Comparison of ENCODE assay signal across 1 cellular context in genomic region chr22:19431641-19432091, GRCh38.
TF ChIP-seq lines count a peak whose summit lies in the region.

Gene HIRA, minus strand, starts transcription at chr22:19431733. Its CDS starts 257 bp downstream, at chr22:19431476.

TF ChIP-seq in K562, 482 proteins besides CTCF, POLR2A, EP300 and RAD21 (continued from another document and continues in another):
- TF ChIP-seq CLOCK (CRISPR knock-in tag; IDR thresholded peaks at IDR 0.05; ENCODE audit: borderline replicate concordance) (peak; percentile 60; the same call in 1 of the 2 replicates), TBP (optimal IDR thresholded peaks at IDR 0.05; ENCODE audit: low read depth, low read length) (no peak), POLR2AphosphoS2 (IDR thresholded peaks at IDR 0.05; ENCODE audit: low read length) (no peak), TAF15 (IDR thresholded peaks at IDR 0.05; ENCODE audit: low read depth, low read length) (no peak), CBFB (CRISPR knock-in tag; IDR thresholded peaks at IDR 0.05) (no peak), ZC3H11A (IDR thresholded peaks at IDR 0.05; ENCODE audit: low read depth, low read length) (peak; percentile 98), GTF2A2 (tag; IDR thresholded peaks at IDR 0.05) (peak; percentile 89), ZBTB9 (CRISPR knock-in tag; IDR thresholded peaks at IDR 0.05) (peak; percentile 85), MXD1 (CRISPR knock-in tag; IDR thresholded peaks at IDR 0.05; ENCODE audit: borderline replicate concordance, poor library complexity, severe bottlenecking) (peak; percentile 87), UBTF (IDR thresholded peaks at IDR 0.05; ENCODE audit: borderline replicate concordance in 1 of 2, low read depth in 2 of 2, low read length in 2 of 2) (no peak), ERF (CRISPR knock-in tag; IDR thresholded peaks at IDR 0.05) (peak; percentile 98), C11orf30 (IDR thresholded peaks at IDR 0.05; ENCODE audit: low read depth) (no peak), ZNF583 (CRISPR knock-in tag; IDR thresholded peaks at IDR 0.05) (peak; percentile 86), DNMT1 (IDR thresholded peaks at IDR 0.05) (no peak), SP1 (CRISPR knock-in tag; IDR thresholded peaks at IDR 0.05) (no peak), ZEB2 (IDR thresholded peaks at IDR 0.05) (no peak), RFX7 (CRISPR knock-in tag; IDR thresholded peaks at IDR 0.05) (no peak), CGGBP1 (CRISPR knock-in tag; IDR thresholded peaks at IDR 0.05) (peak; percentile 95), SLC30A9 (CRISPR knock-in tag; IDR thresholded peaks at IDR 0.05) (peak; percentile 83; the same call in 1 of the 2 replicates), HOXB6 (CRISPR knock-in tag; IDR thresholded peaks at IDR 0.05; ENCODE audit: borderline replicate concordance) (no peak), ETV6 (IDR thresholded peaks at IDR 0.05; ENCODE audit: borderline replicate concordance in 1 of 2, low read depth in 2 of 2, low read length in 1 of 2) (peak in 1 of 2 experiments; percentile 48; a peak in 1 of 4 replicates), ETV6 (CRISPR knock-in tag; IDR thresholded peaks at IDR 0.05; ENCODE audit: borderline replicate concordance) (no peak), SPI1 (IDR thresholded peaks at IDR 0.05; ENCODE audit: borderline replicate concordance, low read depth, low read length) (no peak), KLF13 (tag; IDR thresholded peaks at IDR 0.05; ENCODE audit: borderline replicate concordance, low read depth) (peak; percentile 89), ZNF668 (CRISPR knock-in tag; IDR thresholded peaks at IDR 0.05) (no peak), ZNF586 (CRISPR knock-in tag; conservative IDR thresholded peaks at IDR 0.05) (0 out of 2 replicates have a peak, but pooled peaks have one; percentile 5), ZBED1 (IDR thresholded peaks at IDR 0.05) (no peak), RHOXF2B (CRISPR knock-in tag; conservative IDR thresholded peaks at IDR 0.05) (no peak; the same call in 1 of the 2 replicates), CCAR2 (IDR thresholded peaks at IDR 0.05; ENCODE audit: low read depth, low read length) (no peak), CEBPG (CRISPR knock-in tag; IDR thresholded peaks at IDR 0.05) (no peak), CEBPG (tag; conservative IDR thresholded peaks at IDR 0.05 in 1 of 2, IDR thresholded peaks at IDR 0.05 in 1 of 2) (peak in 1 of 2 experiments; percentile 62; a peak in 1 of 4 replicates), CBX8 (IDR thresholded peaks at IDR 0.05; ENCODE audit: borderline replicate concordance, extremely low read depth, low read depth, low read length, poor library complexity, severe bottlenecking) (no peak), ELF4 (CRISPR knock-in tag; IDR thresholded peaks at IDR 0.05) (no peak), HOMEZ (CRISPR knock-in tag; IDR thresholded peaks at IDR 0.05) (no peak), CAMTA2 (CRISPR knock-in tag; conservative IDR thresholded peaks at IDR 0.05) (peak; percentile 95), TEAD4 (IDR thresholded peaks at IDR 0.05; ENCODE audit: low read length) (no peak), TEAD4 (CRISPR knock-in tag; IDR thresholded peaks at IDR 0.05; ENCODE audit: borderline replicate concordance) (no peak), SAP30 (IDR thresholded peaks at IDR 0.05; ENCODE audit: borderline replicate concordance, insufficient read depth, low read depth, low read length, poor library complexity, severe bottlenecking) (peak; percentile 86), TRIM25 (IDR thresholded peaks at IDR 0.05; ENCODE audit: borderline replicate concordance) (no peak), TBL1XR1 (IDR thresholded peaks at IDR 0.05; ENCODE audit: low read length in 2 of 2) (peak; percentile 87 to 95), PURB (CRISPR knock-in tag; IDR thresholded peaks at IDR 0.05; ENCODE audit: low read depth) (no peak), REST (CRISPR knock-in tag; IDR thresholded peaks at IDR 0.05; ENCODE audit: low read depth) (peak; percentile 90), HNRNPL (IDR thresholded peaks at IDR 0.05; ENCODE audit: low read depth, low read length) (peak; percentile 40), HES1 (IDR thresholded peaks at IDR 0.05; ENCODE audit: low read depth) (no peak), ESRRB (CRISPR knock-in tag; IDR thresholded peaks at IDR 0.05; ENCODE audit: borderline replicate concordance) (no peak), PHB2 (IDR thresholded peaks at IDR 0.05; ENCODE audit: low read depth) (no peak), KDM4B (IDR thresholded peaks at IDR 0.05; ENCODE audit: borderline replicate concordance in 2 of 2, low read depth in 1 of 2) (no peak), TCF15 (CRISPR knock-in tag; IDR thresholded peaks at IDR 0.05) (peak; percentile 75; the same call in 1 of the 2 replicates), ELK3 (CRISPR knock-in tag; IDR thresholded peaks at IDR 0.05) (0 out of 2 replicates have a peak, but pooled peaks have one; percentile 10), ZNF347 (CRISPR knock-in tag; IDR thresholded peaks at IDR 0.05; ENCODE audit: low read depth) (0 out of 2 replicates have a peak, but pooled peaks have one; percentile 62), ZKSCAN1 (IDR thresholded peaks at IDR 0.05; ENCODE audit: low read depth, low read length) (peak; percentile 76), PCBP2 (IDR thresholded peaks at IDR 0.05; ENCODE audit: low read depth, low read length, poor library complexity, severe bottlenecking) (no peak)
